ENCODE assay signal across 8 cellular contexts in genomic region chr10:95656291-95657164, GRCh38. TPM values are rescaled to one million over a fixed set of nuclear protein-coding genes. Genes with fewer than 3 reads are reported as not detected.
DNase-seq lines count a peak whose midpoint lies in the region; ATAC-seq and TF ChIP-seq lines count a peak whose summit lies in the region.

Gene ALDH18A1, minus strand, starts transcription at chr10:95656711. Its CDS starts 3,334 bp downstream, at chr10:95653377.

- no peaks in the 10 kb centered on the region for H4K20me1 ChIP-seq in KMS-11 (ENCODE audit: insufficient read depth)

- peak within 1 kb of the TSS; percentile 93 for H3K4me2 ChIP-seq in KMS-11

- peak within 1 kb of the TSS; percentile 89 for H3K9ac ChIP-seq in KMS-11

- peak within 1 kb of the TSS; percentile 97 for H3K27ac Mint-ChIP-seq in activated T-helper 2 cell treated with anti-CD3 and anti-CD28 coated beads, Interferon-gamma antibody, Interleukin-2, Interleukin-4, amounts not matched to agents 10 μg/mL and 5 μg/mL and 100 μg/mL, durations not matched to agents 14 hours and 24 hours and 36 hours
- H3K27ac Mint-ChIP-seq in nephron: peak within 1 kb of the TSS; percentile 82 to 96 (median 94)

- no peak for TF ChIP-seq CTCF in KMS-11 (conservative IDR thresholded peaks at IDR 0.05; ENCODE audit: low read depth, low read length)
- TF ChIP-seq CTCF in fibroblast of pulmonary artery (IDR thresholded peaks at IDR 0.05; ENCODE audit: low read length, missing control alignments): no peak
- TF ChIP-seq CTCF in nephron (IDR thresholded peaks at IDR 0.05; ENCODE audit: unreplicated experiment in 3 of 3): no peak

- peak within 1 kb of the TSS; percentile 84 for H2AFZ ChIP-seq in KMS-11 (ENCODE audit: low read depth)

- intact Hi-C loops in activated T-helper 2 cell treated with anti-CD3 and anti-CD28 coated beads, Interferon-gamma antibody, Interleukin-2, Interleukin-4, amounts not matched to agents 10 μg/mL and 5 μg/mL and 100 μg/mL, durations not matched to agents 14 hours and 24 hours and 36 hours (cut with micrococcal nuclease): loop anchor here (1.0 to 10.0 kb wide), 3 partner anchors 38 to 1952 kb away; partner anchors contain the start of gene FRA10AC1

- H3K36me3 ChIP-seq in KMS-11 (ENCODE audit: insufficient read depth): peaks cover under 1% of the 10 kb centered on the region; the same call in 1 of the 2 replicates

- no peak within 1 kb of the TSS for H3K4me3 ChIP-seq in KMS-11 (IDR thresholded peaks at IDR 0.05; ENCODE audit: insufficient read depth, low read depth, low read length)
- peak within 1 kb of the TSS; percentile 77 for H3K4me3 ChIP-seq in fibroblast of pulmonary artery (replicated peaks; ENCODE audit: low read depth, low read length)

- peaks cover 24% of the 10 kb centered on the region for H3K9me3 Mint-ChIP-seq in activated T-helper 2 cell treated with anti-CD3 and anti-CD28 coated beads, Interferon-gamma antibody, Interleukin-2, Interleukin-4, amounts not matched to agents 10 μg/mL and 5 μg/mL and 100 μg/mL, durations not matched to agents 14 hours and 24 hours and 36 hours
- no peaks in the 10 kb centered on the region for H3K9me3 Mint-ChIP-seq in nephron

- peaks cover 37% of the 10 kb centered on the region for H3K36me3 Mint-ChIP-seq in activated T-helper 2 cell treated with anti-CD3 and anti-CD28 coated beads, Interferon-gamma antibody, Interleukin-2, Interleukin-4, amounts not matched to agents 10 μg/mL and 5 μg/mL and 100 μg/mL, durations not matched to agents 14 hours and 24 hours and 36 hours (ENCODE audit: low read depth)
- peaks cover 23% of the 10 kb centered on the region for H3K36me3 Mint-ChIP-seq in nephron (ENCODE audit: low read depth)

- no peaks in the 10 kb centered on the region for H3K27me3 ChIP-seq in KMS-11 (ENCODE audit: insufficient read depth, low read depth)

- peak within 1 kb of the TSS; percentile 51 for H3K27ac ChIP-seq in KMS-11

- no peaks in the 10 kb centered on the region for H3K27me3 Mint-ChIP-seq in activated T-helper 2 cell treated with anti-CD3 and anti-CD28 coated beads, Interferon-gamma antibody, Interleukin-2, Interleukin-4, amounts not matched to agents 10 μg/mL and 5 μg/mL and 100 μg/mL, durations not matched to agents 14 hours and 24 hours and 36 hours (ENCODE audit: low read depth)
- H3K27me3 Mint-ChIP-seq in nephron (ENCODE audit: low read depth): no peaks in the 10 kb centered on the region

- H3K4me1 Mint-ChIP-seq in activated T-helper 2 cell treated with anti-CD3 and anti-CD28 coated beads, Interferon-gamma antibody, Interleukin-2, Interleukin-4, amounts not matched to agents 10 μg/mL and 5 μg/mL and 100 μg/mL, durations not matched to agents 14 hours and 24 hours and 36 hours (ENCODE audit: low read depth): peaks cover 17% of the 10 kb centered on the region
- peaks cover 17% of the 10 kb centered on the region for H3K4me1 Mint-ChIP-seq in nephron

- TF ChIP-seq POLR2A in Raji (IDR thresholded peaks at IDR 0.05; ENCODE audit: insufficient read depth, low read depth, low read length): peak; percentile 87

- peaks cover 20% of the 10 kb centered on the region for H3K79me2 ChIP-seq in KMS-11 (ENCODE audit: insufficient read depth, low read depth)

- H3K4me3 Mint-ChIP-seq in activated T-helper 2 cell treated with anti-CD3 and anti-CD28 coated beads, Interferon-gamma antibody, Interleukin-2, Interleukin-4, amounts not matched to agents 10 μg/mL and 5 μg/mL and 100 μg/mL, durations not matched to agents 14 hours and 24 hours and 36 hours (ENCODE audit: low read depth): peak within 1 kb of the TSS; percentile 97
- peak within 1 kb of the TSS; percentile 99 to 100 (median 100) for H3K4me3 Mint-ChIP-seq in nephron

- DNase-seq in EH (ENCODE audit: low read depth): peak; percentile 94
- peak; percentile 87 for DNase-seq in activated T-helper 2 cell treated with anti-CD3 and anti-CD28 coated beads, Interferon-gamma antibody, Interleukin-2, Interleukin-4, amounts not matched to agents 10 μg/mL and 5 μg/mL and 100 μg/mL, durations not matched to agents 14 hours and 24 hours and 36 hours (ENCODE audit: low spot score)
- DNase-seq in fibroblast of pulmonary artery (ENCODE audit: low read depth): peak; percentile 92
- DNase-seq in stimulated activated naive CD8-positive, alpha-beta T cell treated with anti-CD3 and anti-CD28 coated beads, Interleukin-15, Interleukin-2, amounts not matched to agents 100 U/mL and 50 U/mL, for 24 hours: peak; percentile 93

- peak; percentile 86 for ATAC-seq in GM21786 (IDR thresholded peaks at IDR 0.05; ENCODE audit: unreplicated experiment)
- ATAC-seq in stimulated activated naive CD8-positive, alpha-beta T cell treated with anti-CD3 and anti-CD28 coated beads, Interleukin-15, Interleukin-2, amounts not matched to agents 100 U/mL and 50 U/mL, for 24 hours: peak; percentile 94

- peaks cover 10% of the 10 kb centered on the region for H3K4me1 ChIP-seq in KMS-11 (ENCODE audit: low read depth, poor library complexity, severe bottlenecking)

RNA-seq across cellular contexts. Expression of gene ALDH18A1, which starts in this region (rescaled TPM):
- total RNA-seq in activated T-helper 2 cell treated with anti-CD3 and anti-CD28 coated beads, Interferon-gamma antibody, Interleukin-2, Interleukin-4, amounts not matched to agents 10 μg/mL and 5 μg/mL and 100 μg/mL, durations not matched to agents 14 hours and 24 hours and 36 hours: 121 and 127 TPM in 2 replicates
